ENCODE assay signal across 12 cellular contexts in the genomic region with DNA sequence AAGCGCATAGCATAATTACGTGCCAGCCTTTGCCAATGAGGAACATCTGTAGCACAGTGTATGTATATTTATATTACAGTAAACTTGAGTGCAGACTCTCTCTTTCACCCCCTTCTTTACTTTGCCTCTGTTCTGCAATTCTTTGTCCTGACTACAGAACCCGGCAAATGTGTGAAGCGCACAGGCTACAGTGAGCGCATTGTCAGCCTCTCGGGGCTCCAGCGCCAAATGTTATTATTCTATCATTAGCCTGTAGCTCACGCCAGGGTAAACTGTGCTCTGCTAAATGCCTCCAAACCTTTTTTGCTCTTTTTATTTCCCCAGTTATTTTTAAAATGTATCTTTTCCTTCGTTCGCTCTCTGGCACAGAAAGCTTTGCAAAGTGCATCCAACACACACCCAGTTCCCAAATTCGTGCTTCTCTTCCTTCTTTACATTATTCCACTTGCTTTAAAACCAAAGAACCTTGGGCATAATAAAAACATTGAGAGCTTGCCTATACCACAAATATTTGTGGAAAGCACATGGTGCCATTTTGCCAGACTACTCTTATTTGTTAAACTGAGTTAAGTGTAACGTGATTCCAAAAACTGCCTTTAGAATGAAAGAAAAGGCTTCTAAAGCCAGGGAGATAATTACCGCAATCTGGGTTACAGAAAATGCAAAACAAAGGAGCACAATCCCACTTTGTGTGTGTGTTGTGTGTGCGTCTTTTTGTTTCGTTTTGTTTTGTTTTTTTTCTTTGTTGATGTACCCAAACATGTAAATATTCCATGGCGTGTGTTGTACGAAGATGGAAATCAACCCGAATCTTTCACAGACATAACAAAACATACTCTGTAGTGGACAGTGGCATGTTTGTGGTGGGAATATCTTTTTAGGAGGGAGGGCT.
DNase-seq lines count a peak whose midpoint lies in the region; ATAC-seq, FAIRE-seq and TF ChIP-seq lines count a peak whose summit lies in the region.
"Had no signal": no experiment of that assay in that cellular context is flagged by ENCODE, and none has a peak within 500 bp of the region (broad histone marks: within the 10 kb centered on the region; RNA-seq: fewer than 3 reads in every experiment).

No MANE protein-coding gene starts in this region.

- no peak for TF ChIP-seq EP300 in H1 (IDR thresholded peaks at IDR 0.05; ENCODE audit: borderline replicate concordance in 1 of 2, low read depth in 2 of 2, low read length in 2 of 2)

- H3K79me1 ChIP-seq in H1 (ENCODE audit: low read depth, low read length) (no peaks in the 10 kb centered on the region), neuronal stem cell (ENCODE audit: low read depth, low read length) (no peaks in the 10 kb centered on the region)

- H4K91ac ChIP-seq in H1 (replicated peaks; ENCODE audit: insufficient read length, low read length) (no peak overlapping the region), neuronal stem cell (ENCODE audit: low read depth, low read length, poor library complexity) (no peak overlapping the region)

- H3K23ac ChIP-seq in H1 (ENCODE audit: insufficient read length) (no peak overlapping the region), neuronal stem cell (ENCODE audit: low read depth, low read length, poor library complexity) (no peak overlapping the region)

- peaks cover 2% of the 10 kb centered on the region for H3K27me3 Mint-ChIP-seq in chondrocyte (ENCODE audit: low read depth)
- H3K27me3 Mint-ChIP-seq in T-helper 17 cell, result no peaks in the 10 kb centered on the region

- H2AFZ ChIP-seq in H1 (ENCODE audit: low read length) (peak overlapping the region; percentile 40; the same call in 1 of the 2 replicates), neuronal stem cell (ENCODE audit: low read length) (peak overlapping the region; percentile 61)

- H2BK20ac ChIP-seq in H1 (ENCODE audit: low read length), result no peak overlapping the region

- H2BK15ac ChIP-seq in H1 (ENCODE audit: low read length), result no peak overlapping the region
- no peak overlapping the region for H2BK15ac ChIP-seq in neuronal stem cell (ENCODE audit: low read length)

- POLR2A ChIA-PET in H1 (lab: Charles Lee; ENCODE audit: partially characterized antibody), result no interaction called here

- H3K36me3 ChIP-seq in H1 (ENCODE audit: control insufficient read depth in 2 of 4, insufficient read depth in 4 of 4, low read length in 3 of 4), result no peaks in the 10 kb centered on the region
- H3K36me3 ChIP-seq in neuronal stem cell (replicated peaks in 1 of 2; ENCODE audit: control insufficient read depth in 2 of 2, insufficient read depth in 2 of 2, low read length in 2 of 2), result no peaks in the 10 kb centered on the region
- H3K36me3 ChIP-seq: colonic mucosa, sigmoid colon had no signal

- no peak for TF ChIP-seq POLR2A in H1 (IDR thresholded peaks at IDR 0.05; ENCODE audit: control extremely low read depth in 1 of 2, low read depth in 2 of 2, low read length in 2 of 2)

- H2AK5ac ChIP-seq in H1 (ENCODE audit: low read depth, low read length) (no peak overlapping the region), neuronal stem cell (ENCODE audit: low read depth, low read length) (no peak overlapping the region)

- H4K8ac ChIP-seq in H1 (ENCODE audit: extremely low read depth, insufficient read depth, low read length) (no peak overlapping the region), neuronal stem cell (ENCODE audit: low read depth, low read length) (no peak overlapping the region)

- H3K23me2 ChIP-seq in H1 (ENCODE audit: low read depth, low read length), result no peaks in the 10 kb centered on the region

- H3K14ac ChIP-seq in H1 (ENCODE audit: insufficient read length) (no peak overlapping the region), neuronal stem cell (ENCODE audit: low read length) (no peak overlapping the region)

- no peak for TF ChIP-seq RAD21 in H1 (IDR thresholded peaks at IDR 0.05 in 1 of 2, conservative IDR thresholded peaks at IDR 0.05 in 1 of 2; ENCODE audit: low read depth in 2 of 2, low read length in 2 of 2)

- H3K4me2 ChIP-seq in H1 (ENCODE audit: insufficient read depth in 1 of 2, low read depth in 2 of 2, low read length in 2 of 2) (no peak overlapping the region), neuronal stem cell (ENCODE audit: insufficient read depth, low read length, poor library complexity, severe bottlenecking) (peak overlapping the region; percentile 19)

- DNase-seq in Ammon's horn (ENCODE audit: low spot score) (peak; percentile 79), NCI-H345 (lab: John Stamatoyannopoulos, UW) (peak; percentile 71), H1 (ENCODE audit: low read depth in 1 of 2, low spot score in 2 of 2) (no peak), neuronal stem cell (ENCODE audit: low spot score) (no peak), UCSD-AML1 (lab: John Stamatoyannopoulos, UW; ENCODE audit: unreplicated experiment) (no peak), chondrocyte (ENCODE audit: low spot score) (no peak), T-helper 17 cell (no peak)
- DNase-seq: activated T-cell treated with anti-CD3 and anti-CD28 coated beads, Interleukin-2, amount 50 U/mL, for 4 hours; colonic mucosa; NCI-H2029 treated with DMSO at 0.1 percent for 48 hours; sigmoid colon had no signal

- H3K9me3 Mint-ChIP-seq in chondrocyte (ENCODE audit: low read depth), result no peaks in the 10 kb centered on the region

- peaks cover 0 to 6% (median 5%) of the 10 kb centered on the region in 4 experiments; a peak in 3 of 7 replicates for H3K4me1 ChIP-seq in H1 (replicated peaks in 1 of 4; ENCODE audit: control insufficient read depth in 3 of 4, insufficient read depth in 4 of 4, low read length in 3 of 4)
- H3K4me1 ChIP-seq in neuronal stem cell (ENCODE audit: control insufficient read depth in 2 of 2, insufficient read depth in 1 of 2, low read depth in 1 of 2, low read length in 2 of 2), result peaks cover 0 to 8% of the 10 kb centered on the region in 2 donors
- H3K4me1 ChIP-seq: colonic mucosa had no signal

- H3K27me3 ChIP-seq in H1 (replicated peaks in 1 of 4; ENCODE audit: control insufficient read depth in 3 of 4, extremely low read depth in 1 of 4, insufficient read depth in 3 of 4, low read length in 3 of 4), result no peaks in the 10 kb centered on the region
- no peaks in the 10 kb centered on the region for H3K27me3 ChIP-seq in neuronal stem cell (ENCODE audit: control insufficient read depth in 3 of 3, insufficient read depth in 3 of 3, low read depth in 1 of 3, low read length in 3 of 3)
- H3K27me3 ChIP-seq: colonic mucosa, sigmoid colon had no signal

- FAIRE-seq in H1 (lab: Jason Lieb, UNC), result no peak

- no peak overlapping the region for H4K5ac ChIP-seq in H1 (ENCODE audit: insufficient read length, low read depth, low read length)

- no peak overlapping the region for H2BK120ac ChIP-seq in H1 (replicated peaks; ENCODE audit: low read depth, low read length)
- H2BK120ac ChIP-seq in neuronal stem cell (ENCODE audit: low read depth, low read length), result no peak overlapping the region

- H2BK12ac ChIP-seq in H1 (ENCODE audit: low read depth, low read length) (no peak overlapping the region; the same call in 1 of the 2 replicates), neuronal stem cell (ENCODE audit: low read length) (no peak overlapping the region)

- WGBS in H1 (ENCODE audit: extremely low coverage in 1 of 2, insufficient coverage in 1 of 2, insufficient read length in 1 of 2, insufficient replicate concordance in 2 of 2, low coverage in 1 of 2, low lambda C conversion rate in 2 of 2, missing lambda C conversion rate in 1 of 2), 2 experiments, result 87% methylated on average over 18 of the region's 18 CpGs; no CpG with 5 or more reads in 1 of the 2 experiments
- no CpG with 5 or more reads among the region's 18 CpGs for WGBS in neuronal stem cell (ENCODE audit: extremely low coverage in 2 of 2, insufficient read length in 2 of 2, insufficient replicate concordance in 1 of 2), 2 donors

- H3K27ac ChIP-seq in H1 (ENCODE audit: low read depth, low read length), result no peak overlapping the region
- no peak overlapping the region for H3K27ac ChIP-seq in neuronal stem cell (replicated peaks; ENCODE audit: low read length)
- H3K27ac ChIP-seq: colonic mucosa had no signal

- H3K79me2 ChIP-seq in H1 (ENCODE audit: control insufficient read depth in 1 of 2, insufficient read depth in 2 of 2, low read length in 2 of 2), result no peaks in the 10 kb centered on the region

- H3K56ac ChIP-seq in H1 (replicated peaks; ENCODE audit: insufficient read length, low read depth, low read length), result no peak overlapping the region

- H3K9ac ChIP-seq in H1 (replicated peaks in 1 of 4; ENCODE audit: extremely low read depth in 1 of 4, low read depth in 3 of 4, low read length in 3 of 4) (no peak overlapping the region), neuronal stem cell (ENCODE audit: low read depth, low read length, poor library complexity) (no peak overlapping the region)

- no peak overlapping the region for H3K4me3 Mint-ChIP-seq in chondrocyte (ENCODE audit: unreplicated experiment)
- no peak overlapping the region for H3K4me3 Mint-ChIP-seq in T-helper 17 cell
- H3K4me3 Mint-ChIP-seq: activated T-cell treated with anti-CD3 and anti-CD28 coated beads, Interleukin-2, amount 50 U/mL, for 4 hours had no signal

- H3K27ac Mint-ChIP-seq in chondrocyte (ENCODE audit: unreplicated experiment), result no peak overlapping the region
- H3K27ac Mint-ChIP-seq in T-helper 17 cell, result no peak overlapping the region

- H3K4ac ChIP-seq in H1 (replicated peaks; ENCODE audit: insufficient read length, low read depth, low read length) (no peak overlapping the region), neuronal stem cell (ENCODE audit: low read length) (no peak overlapping the region)

- H3K4me1 Mint-ChIP-seq in chondrocyte (ENCODE audit: low read depth) (peaks cover 13% of the 10 kb centered on the region), T-helper 17 cell (no peaks in the 10 kb centered on the region)

- ATAC-seq in GM21367 (IDR thresholded peaks at IDR 0.05; ENCODE audit: unreplicated experiment) (no peak), T-helper 17 cell (no peak)
- ATAC-seq: activated T-cell treated with anti-CD3 and anti-CD28 coated beads, Interleukin-2, amount 50 U/mL, for 4 hours had no signal

- H4K20me1 ChIP-seq in H1 (replicated peaks in 1 of 2; ENCODE audit: control insufficient read depth in 1 of 2, insufficient read depth in 2 of 2, low read length in 2 of 2), result no peaks in the 10 kb centered on the region

- H2BK5ac ChIP-seq in H1 (ENCODE audit: low read depth, low read length), result no peak overlapping the region
- no peak overlapping the region for H2BK5ac ChIP-seq in neuronal stem cell (ENCODE audit: low read length)

- CTCF ChIA-PET in H1 (lab: Charles Lee; ENCODE audit: partially characterized antibody), result interaction anchor here (0.9 kb wide), 1 partner anchor 15 kb away, joined by 3 read pairs; no protein-coding TSS in a partner anchor

- H3K36me3 Mint-ChIP-seq in chondrocyte (ENCODE audit: low read depth) (no peaks in the 10 kb centered on the region), T-helper 17 cell (ENCODE audit: low read depth) (no peaks in the 10 kb centered on the region)

- TF ChIP-seq CTCF in H1 (IDR thresholded peaks at IDR 0.05; ENCODE audit: control extremely low read depth in 1 of 3, insufficient read depth in 1 of 3, low read depth in 1 of 3, low read length in 3 of 3) (no peak), chondrocyte (IDR thresholded peaks at IDR 0.05) (no peak)

- H3K4me3 ChIP-seq in H1 (ENCODE audit: extremely low read depth in 1 of 4, insufficient read depth in 2 of 4, low read depth in 3 of 4, low read length in 4 of 4) (no peak overlapping the region), neuronal stem cell (ENCODE audit: low read length in 2 of 2) (no peak overlapping the region)
- H3K4me3 ChIP-seq: colonic mucosa had no signal

- H3K18ac ChIP-seq in H1 (ENCODE audit: extremely low read depth, low read length) (0 out of 2 replicates have a peak overlapping the region, but pooled peaks have one; percentile 10), neuronal stem cell (ENCODE audit: low read length) (no peak overlapping the region)

- H3K9me3 ChIP-seq in H1 (ENCODE audit: insufficient read depth in 2 of 2, low read depth in 1 of 2, low read length in 1 of 2), result no peaks in the 10 kb centered on the region
- no peaks in the 10 kb centered on the region for H3K9me3 ChIP-seq in neuronal stem cell (replicated peaks in 1 of 2; ENCODE audit: control insufficient read depth in 2 of 2, insufficient read depth in 1 of 2, low read depth in 1 of 2, low read length in 2 of 2)
- H3K9me3 ChIP-seq in T-helper 17 cell (ENCODE audit: control insufficient read depth, low read length, poor library complexity, severe bottlenecking), result no peaks in the 10 kb centered on the region
- H3K9me3 ChIP-seq: colonic mucosa, sigmoid colon had no signal

Comparison
In these comparisons a context has a peak if more than half of its experiments do, and no peak if none do; other contexts are left out.
1. DNase-seq: peak in Ammon's horn (single experiment) and NCI-H345 (single experiment); none in H1 (0 of 2), neuronal stem cell (single experiment), UCSD-AML1 (single experiment), chondrocyte (single experiment) and T-helper 17 cell (0 of 3).